ENCODE assay signal across 1 cellular context in the genomic region with DNA sequence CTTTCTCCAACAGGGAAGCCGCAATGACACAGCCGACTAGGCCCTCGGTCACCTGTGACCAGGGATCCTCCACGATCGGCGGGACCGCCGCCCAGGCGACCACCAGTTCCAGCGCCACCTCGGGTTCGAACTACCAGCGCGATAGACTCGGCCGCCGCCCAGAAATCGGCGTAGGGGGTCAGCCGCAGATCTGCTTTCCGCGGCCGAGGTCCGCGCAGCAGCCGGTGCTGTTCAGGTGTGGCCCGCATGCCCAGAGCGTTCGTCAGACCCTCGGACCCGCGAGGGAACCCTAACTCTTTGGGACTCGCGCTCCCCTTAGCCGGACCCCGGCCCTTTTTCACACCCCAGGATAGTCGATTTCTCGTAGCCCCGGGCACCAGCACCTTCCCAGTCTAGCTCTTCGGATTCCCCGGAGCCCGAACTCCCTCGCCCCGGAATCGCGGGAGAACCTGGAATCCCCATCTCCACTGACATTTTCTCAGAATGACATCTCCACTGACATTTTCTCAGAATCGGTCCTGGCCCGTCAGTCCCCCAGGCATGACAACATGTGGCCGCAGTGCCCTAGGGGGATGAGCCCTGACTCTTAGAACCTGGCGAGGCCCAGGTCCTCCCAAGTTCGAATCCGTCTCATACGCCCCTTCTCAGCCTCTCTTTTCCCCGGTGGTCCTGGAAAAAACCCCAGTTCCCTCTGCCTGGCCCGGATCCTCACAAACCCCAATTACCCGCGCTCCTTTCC.
TF ChIP-seq lines count a peak whose summit lies in the region.

No MANE protein-coding gene starts in this region.

TF ChIP-seq in GM12878, 131 proteins besides CTCF, POLR2A, EP300 and RAD21:
- TF ChIP-seq IKZF1 (conservative IDR thresholded peaks at IDR 0.05) (0 out of 2 replicates have a peak, but pooled peaks have one; percentile 12), LARP7 (IDR thresholded peaks at IDR 0.05) (peak; percentile 45; the same call in 1 of the 2 replicates), GATAD2B (conservative IDR thresholded peaks at IDR 0.05; ENCODE audit: low read depth) (peak; percentile 38; the same call in 1 of the 2 replicates), ZNF384 (IDR thresholded peaks at IDR 0.05; ENCODE audit: borderline replicate concordance, low read depth, low read length) (no peak)
- TF ChIP-seq, protein P1, sequence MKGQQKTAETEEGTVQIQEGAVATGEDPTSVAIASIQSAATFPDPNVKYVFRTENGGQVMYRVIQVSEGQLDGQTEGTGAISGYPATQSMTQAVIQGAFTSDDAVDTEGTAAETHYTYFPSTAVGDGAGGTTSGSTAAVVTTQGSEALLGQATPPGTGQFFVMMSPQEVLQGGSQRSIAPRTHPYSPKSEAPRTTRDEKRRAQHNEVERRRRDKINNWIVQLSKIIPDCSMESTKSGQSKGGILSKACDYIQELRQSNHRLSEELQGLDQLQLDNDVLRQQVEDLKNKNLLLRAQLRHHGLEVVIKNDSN (IDR thresholded peaks at IDR 0.05; ENCODE audit: borderline replicate concordance, extremely low read length, insufficient read depth, low read depth, low read length) = no peak
